In genomic region chr20:41046716-41047115, GRCh38 we compare ENCODE assay signal across 10 cellular contexts. TPM values are rescaled to one million over a fixed set of nuclear protein-coding genes. Genes with fewer than 3 reads are reported as not detected.
A peak's percentile ranks its signal among the peaks of the same experiment; 100 is the strongest.
DNase-seq lines count a peak whose midpoint lies in the region; ATAC-seq and TF ChIP-seq lines count a peak whose summit lies in the region.
"Had no signal": no experiment of that assay in that cellular context is flagged by ENCODE, and none has a peak within 500 bp of the region (broad histone marks: within the 10 kb centered on the region; RNA-seq: fewer than 3 reads in every experiment).

No MANE protein-coding gene starts in this region.

- DNase-seq in activated naive CD4-positive, alpha-beta T cell (lab: John Stamatoyannopoulos, UW) = no peak
- DNase-seq in T-helper 17 cell (no peak), fibroblast of the aortic adventitia (ENCODE audit: low read depth) (peak; percentile 33), transverse colon (no peak), H7 (no peak), NCI-H446 treated with DMSO at 0.1 percent for 48 hours (lab: John Stamatoyannopoulos, UW) (no peak)
- DNase-seq: effector memory CD8-positive, alpha-beta T cell; uterus had no signal

- TF ChIP-seq EP300 in transverse colon (IDR thresholded peaks at IDR 0.05; ENCODE audit: low read depth) = no peak

- no peaks in the 10 kb centered on the region for H3K36me3 ChIP-seq in transverse colon
- H3K36me3 ChIP-seq in H7 (replicated peaks; ENCODE audit: control insufficient read depth, insufficient read depth, low read length) = no peaks in the 10 kb centered on the region; the same call in 1 of the 2 replicates
- H3K36me3 ChIP-seq: uterus had no signal

- no peaks in the 10 kb centered on the region for H3K27me3 Mint-ChIP-seq in activated naive CD4-positive, alpha-beta T cell treated with anti-CD3 and anti-CD28 coated beads, Interleukin-2, amount 50 U/mL, for 24 hours
- H3K27me3 Mint-ChIP-seq in T-helper 17 cell = no peaks in the 10 kb centered on the region
- H3K27me3 Mint-ChIP-seq: effector memory CD8-positive, alpha-beta T cell had no signal

- no peak for ATAC-seq in T-helper 17 cell
- no peak for ATAC-seq in HG02610 (IDR thresholded peaks at IDR 0.05; ENCODE audit: unreplicated experiment)
- ATAC-seq: effector memory CD8-positive, alpha-beta T cell had no signal

- TF ChIP-seq CTCF in fibroblast of the aortic adventitia (IDR thresholded peaks at IDR 0.05; ENCODE audit: insufficient read depth, low read length) (no peak), transverse colon (IDR thresholded peaks at IDR 0.05) (no peak)

- H3K9me3 Mint-ChIP-seq in activated naive CD4-positive, alpha-beta T cell treated with anti-CD3 and anti-CD28 coated beads, Interleukin-2, amount 50 U/mL, for 24 hours = no peaks in the 10 kb centered on the region
- H3K9me3 Mint-ChIP-seq: effector memory CD8-positive, alpha-beta T cell had no signal

- TF ChIP-seq POLR2A in transverse colon (IDR thresholded peaks at IDR 0.05) = no peak

- H3K4me3 Mint-ChIP-seq in activated naive CD4-positive, alpha-beta T cell treated with anti-CD3 and anti-CD28 coated beads, Interleukin-2, amount 50 U/mL, for 24 hours = peak overlapping the region; percentile 51
- H3K4me3 Mint-ChIP-seq in T-helper 17 cell = peak overlapping the region; percentile 33

- 67 to 71% methylated on average over 2 of the region's 2 CpGs for whole genome bisulfite sequencing in transverse colon (ENCODE audit: low coverage in 1 of 2), 2 donors

- H3K27me3 ChIP-seq in transverse colon (no peaks in the 10 kb centered on the region), H7 (ENCODE audit: control insufficient read depth, insufficient read depth, low read length) (no peaks in the 10 kb centered on the region)
- H3K27me3 ChIP-seq: uterus had no signal

- intact Hi-C loops in transverse colon (cut with DNase I; ENCODE audit: low total_unique reads) = no loop called here

- H3K27ac ChIP-seq in transverse colon = peak overlapping the region; percentile 1 to 55 (median 20)

- H3K9me3 ChIP-seq in T-helper 17 cell (ENCODE audit: control insufficient read depth, low read length, poor library complexity, severe bottlenecking) (no peaks in the 10 kb centered on the region), transverse colon (no peaks in the 10 kb centered on the region)
- H3K9me3 ChIP-seq: uterus had no signal

- H3K27ac Mint-ChIP-seq in activated naive CD4-positive, alpha-beta T cell treated with anti-CD3 and anti-CD28 coated beads, Interleukin-2, amount 50 U/mL, for 24 hours = peak overlapping the region; percentile 97
- H3K27ac Mint-ChIP-seq in T-helper 17 cell = peak overlapping the region; percentile 32

- peaks cover 4% of the 10 kb centered on the region for H3K36me3 Mint-ChIP-seq in activated naive CD4-positive, alpha-beta T cell treated with anti-CD3 and anti-CD28 coated beads, Interleukin-2, amount 50 U/mL, for 24 hours
- no peaks in the 10 kb centered on the region for H3K36me3 Mint-ChIP-seq in T-helper 17 cell (ENCODE audit: low read depth)

- peaks cover 44 to 80% (median 65%) of the 10 kb centered on the region in 4 donors for H3K4me1 ChIP-seq in transverse colon

- H3K4me1 Mint-ChIP-seq in activated naive CD4-positive, alpha-beta T cell treated with anti-CD3 and anti-CD28 coated beads, Interleukin-2, amount 50 U/mL, for 24 hours = peaks cover 97% of the 10 kb centered on the region
- peaks cover 63% of the 10 kb centered on the region for H3K4me1 Mint-ChIP-seq in T-helper 17 cell

- in situ Hi-C loops in transverse colon (cut with MboI; ENCODE audit: low pct_ligation_motif_present in 1 of 4, low pct_unique_long_range_greater_than_20kb in 1 of 4, low sequenced_read_pairs in 3 of 4) = no loop called here

- H3K4me3 ChIP-seq in fibroblast of the aortic adventitia (ENCODE audit: low read depth, low read length) (no peak overlapping the region), transverse colon (no peak overlapping the region), H7 (ENCODE audit: insufficient read depth, low read depth, low read length) (no peak overlapping the region)
- H3K4me3 ChIP-seq: uterus had no signal

RNA-seq across cellular contexts. Expression of gene TOP1, which starts 18.1 kb away (rescaled TPM):
- total RNA-seq in T-helper 17 cell (10 to 100 TPM; 37.4 to 44.4 TPM), fibroblast of the aortic adventitia (ENCODE audit: low replicate concordance) (8.3 and 12.0 TPM in 2 replicates), transverse colon (10 to 100 TPM; 29.6 to 52.3 (median 36.9) TPM)
- total RNA-seq in H7 (2014; rRNA removed; shearing (Covaris generic)) = 16.0 and 22.9 TPM in 2 replicates
